In genomic region chr7:24883632-24884013, GRCh38 we compare ENCODE assay signal across 15 cellular contexts.
DNase-seq lines count a peak whose midpoint lies in the region; ATAC-seq and TF ChIP-seq lines count a peak whose summit lies in the region.
"Had no signal": no experiment of that assay in that cellular context is flagged by ENCODE, and none has a peak within 500 bp of the region (broad histone marks: within the 10 kb centered on the region; RNA-seq: fewer than 3 reads in every experiment).

No MANE protein-coding gene starts in this region.

- peak; percentile 43 for ATAC-seq in stimulated activated memory B cell treated with anti-CD40 and anti-IgM and Interleukin-4, amounts not matched to agents 10 μg/mL and 1 μg/mL and 100 μg/mL, for 72 hours

- H3K9me3 ChIP-seq in OCI-LY7 (ENCODE audit: low read length), result no peaks in the 10 kb centered on the region
- H3K9me3 ChIP-seq in effector memory CD4-positive, alpha-beta T cell (ENCODE audit: control insufficient read depth, low read length), result no peaks in the 10 kb centered on the region
- H3K9me3 ChIP-seq: MG63, prostate gland, tibial nerve had no signal

- H3K36me3 ChIP-seq in OCI-LY7 (ENCODE audit: insufficient read depth, low read length), result peaks cover 47% of the 10 kb centered on the region
- no peaks in the 10 kb centered on the region for H3K36me3 ChIP-seq in effector memory CD4-positive, alpha-beta T cell (ENCODE audit: control insufficient read depth, insufficient read depth, low read length)
- H3K36me3 ChIP-seq: MG63, prostate gland, tibial nerve, WERI-Rb-1 had no signal

- H3K4me3 Mint-ChIP-seq in activated T-cell treated with anti-CD3 and anti-CD28 coated beads, Interleukin-2, amount 50 U/mL, for 24 hours, result no peak overlapping the region
- no peak overlapping the region for H3K4me3 Mint-ChIP-seq in stimulated activated memory B cell treated with anti-CD40 and anti-IgM and Interleukin-4, amounts not matched to agents 10 μg/mL and 1 μg/mL and 100 μg/mL, for 72 hours

- H3K27ac ChIP-seq in OCI-LY7 (ENCODE audit: low read depth, low read length, poor library complexity, severe bottlenecking), result peak overlapping the region; percentile 71
- no peak overlapping the region for H3K27ac ChIP-seq in effector memory CD4-positive, alpha-beta T cell (ENCODE audit: insufficient read depth, low read length, poor library complexity, severe bottlenecking)
- peak overlapping the region in 1 of 59 donors; percentile 8 for H3K27ac ChIP-seq in dorsolateral prefrontal cortex
- H3K27ac ChIP-seq: prostate gland had no signal

- H3K27ac Mint-ChIP-seq in activated T-cell treated with anti-CD3 and anti-CD28 coated beads, Interleukin-2, amount 50 U/mL, for 24 hours, result peak overlapping the region; percentile 85
- H3K27ac Mint-ChIP-seq in stimulated activated memory B cell treated with anti-CD40 and anti-IgM and Interleukin-4, amounts not matched to agents 10 μg/mL and 1 μg/mL and 100 μg/mL, for 72 hours, result peak overlapping the region; percentile 52

- no peak for DNase-seq in activated T-cell treated with anti-CD3 and anti-CD28 coated beads, Interleukin-2, amount 50 U/mL, for 24 hours
- DNase-seq in activated T-cell treated with anti-CD3 and anti-CD28 coated beads for 4 hours, result no peak
- no peak for DNase-seq in OCI-LY7 (ENCODE audit: low spot score)
- DNase-seq in choroid plexus epithelial cell (ENCODE audit: low read depth), result peak; percentile 58
- DNase-seq in iPS-NIHi11 (ENCODE audit: low spot score), result no peak
- DNase-seq in effector memory CD4-positive, alpha-beta T cell, result no peak
- DNase-seq in dorsolateral prefrontal cortex, result no peak
- DNase-seq: activated gamma-delta T cell; CD4-positive, alpha-beta memory T cell; NCI-H1694; WERI-Rb-1 had no signal

- peaks cover 87% of the 10 kb centered on the region for H3K4me1 ChIP-seq in OCI-LY7 (ENCODE audit: insufficient read depth, low read length, poor library complexity, severe bottlenecking)
- H3K4me1 ChIP-seq in effector memory CD4-positive, alpha-beta T cell (ENCODE audit: control insufficient read depth, insufficient read depth, low read length, poor library complexity, severe bottlenecking), result no peaks in the 10 kb centered on the region
- H3K4me1 ChIP-seq: prostate gland had no signal

- POLR2A ChIA-PET in OCI-LY7 (lab: Charles Lee), result interaction anchor here (0.5 to 12.6 kb wide), 18 partner anchors 11 to 101 kb away, joined by 3 to 176 read pairs (median 5); no protein-coding TSS in a partner anchor

- H3K79me2 ChIP-seq in OCI-LY7 (ENCODE audit: insufficient read depth, low read depth, low read length), result peaks cover 50% of the 10 kb centered on the region; the same call in 1 of the 2 replicates

- H3K4me3 ChIP-seq in OCI-LY7 (ENCODE audit: low read depth, low read length, poor library complexity, severe bottlenecking), result peak overlapping the region; percentile 4
- H3K4me3 ChIP-seq in choroid plexus epithelial cell (ENCODE audit: low read depth, low read length), result no peak overlapping the region
- H3K4me3 ChIP-seq in effector memory CD4-positive, alpha-beta T cell (ENCODE audit: insufficient read depth, low read depth, low read length, poor library complexity, severe bottlenecking), result no peak overlapping the region
- H3K4me3 ChIP-seq in dorsolateral prefrontal cortex, result no peak overlapping the region
- H3K4me3 ChIP-seq: MG63, prostate gland, tibial nerve had no signal

- H3K9me2 ChIP-seq in OCI-LY7 (ENCODE audit: insufficient read depth, low read length), result no peaks in the 10 kb centered on the region

- CTCF ChIA-PET in OCI-LY7 (lab: Charles Lee; ENCODE audit: unreplicated experiment), result interaction anchor here (0.8 to 2.7 kb wide), 5 partner anchors 9 to 96 kb away, joined by 3 to 10 read pairs (median 4); partner anchors contain the start of gene OSBPL3

- peak overlapping the region; percentile 63 for H3K4me2 ChIP-seq in OCI-LY7 (ENCODE audit: low read length)

- peaks cover 70% of the 10 kb centered on the region for H3K36me3 Mint-ChIP-seq in activated T-cell treated with anti-CD3 and anti-CD28 coated beads, Interleukin-2, amount 50 U/mL, for 24 hours (ENCODE audit: low read depth)
- peaks cover 5% of the 10 kb centered on the region for H3K36me3 Mint-ChIP-seq in stimulated activated memory B cell treated with anti-CD40 and anti-IgM and Interleukin-4, amounts not matched to agents 10 μg/mL and 1 μg/mL and 100 μg/mL, for 72 hours

- TF ChIP-seq CTCF in OCI-LY7 (conservative IDR thresholded peaks at IDR 0.05; ENCODE audit: low read length), result no peak
- no peak for TF ChIP-seq CTCF in choroid plexus epithelial cell (conservative IDR thresholded peaks at IDR 0.05; ENCODE audit: low read depth, low read length)
- TF ChIP-seq CTCF in dorsolateral prefrontal cortex (IDR thresholded peaks at IDR 0.05 in 54 of 56, conservative IDR thresholded peaks at IDR 0.05 in 2 of 56; ENCODE audit: low read depth in 1 of 56, partially characterized antibody in 56 of 56), result no peak

- no peaks in the 10 kb centered on the region for H3K27me3 ChIP-seq in effector memory CD4-positive, alpha-beta T cell (replicated peaks; ENCODE audit: control insufficient read depth, insufficient read depth, low read length, poor library complexity, severe bottlenecking)
- H3K27me3 ChIP-seq in dorsolateral prefrontal cortex, result no peaks in the 10 kb centered on the region
- H3K27me3 ChIP-seq: MG63, tibial nerve had no signal

- H3K9me3 Mint-ChIP-seq in activated T-cell treated with anti-CD3 and anti-CD28 coated beads, Interleukin-2, amount 50 U/mL, for 24 hours, result no peaks in the 10 kb centered on the region
- H3K9me3 Mint-ChIP-seq in stimulated activated memory B cell treated with anti-CD40 and anti-IgM and Interleukin-4, amounts not matched to agents 10 μg/mL and 1 μg/mL and 100 μg/mL, for 72 hours, result no peaks in the 10 kb centered on the region
- H3K9me3 Mint-ChIP-seq: CD4-positive, alpha-beta memory T cell had no signal

- H3K27me3 Mint-ChIP-seq in activated T-cell treated with anti-CD3 and anti-CD28 coated beads, Interleukin-2, amount 50 U/mL, for 24 hours, result no peaks in the 10 kb centered on the region
- no peaks in the 10 kb centered on the region for H3K27me3 Mint-ChIP-seq in stimulated activated memory B cell treated with anti-CD40 and anti-IgM and Interleukin-4, amounts not matched to agents 10 μg/mL and 1 μg/mL and 100 μg/mL, for 72 hours
- H3K27me3 Mint-ChIP-seq: CD4-positive, alpha-beta memory T cell had no signal

- intact Hi-C loops in OCI-LY7 (cut with micrococcal nuclease; ENCODE audit: unreplicated experiment), result no loop called here
- intact Hi-C loops in dorsolateral prefrontal cortex (cut with DNase I), result no loop called here

- peaks cover 90% of the 10 kb centered on the region for H3K4me1 Mint-ChIP-seq in activated T-cell treated with anti-CD3 and anti-CD28 coated beads, Interleukin-2, amount 50 U/mL, for 24 hours (ENCODE audit: low read depth)
- peaks cover 55% of the 10 kb centered on the region for H3K4me1 Mint-ChIP-seq in stimulated activated memory B cell treated with anti-CD40 and anti-IgM and Interleukin-4, amounts not matched to agents 10 μg/mL and 1 μg/mL and 100 μg/mL, for 72 hours

- H4K20me1 ChIP-seq in OCI-LY7 (ENCODE audit: insufficient read depth, low read length), result no peaks in the 10 kb centered on the region

- no TSS peak for BruUV-seq in OCI-LY7 (replicated peaks; lab: Mats Ljungman, UMichigan)

- no peak overlapping the region for H2AFZ ChIP-seq in OCI-LY7 (ENCODE audit: low read length)
